8 cellular contexts compared by ENCODE assay signal in genomic region chr1:2290595-2291510, GRCh38.
DNase-seq lines count a peak whose midpoint lies in the region; ATAC-seq, FAIRE-seq and TF ChIP-seq lines count a peak whose summit lies in the region.

No MANE protein-coding gene starts in this region.

- FAIRE-seq in bronchial epithelial cell (lab: Jason Lieb, UNC): no peak

- 49% methylated on average over 11 of the region's 41 CpGs for WGBS in right lobe of liver (ENCODE audit: insufficient coverage, low coverage, low lambda C conversion rate, missing lambda C conversion rate)

- H3K27me3 ChIP-seq in HL-60 (ENCODE audit: insufficient read depth, poor library complexity, severe bottlenecking) (no peaks in the 10 kb centered on the region), bronchial epithelial cell (ENCODE audit: control insufficient read depth, insufficient read depth, low read length) (no peaks in the 10 kb centered on the region), right lobe of liver (no peaks in the 10 kb centered on the region)

- TF ChIP-seq CTCF in HL-60 (IDR thresholded peaks at IDR 0.05; ENCODE audit: insufficient read depth, low read length): no peak
- no peak for TF ChIP-seq CTCF in bronchial epithelial cell (IDR thresholded peaks at IDR 0.05; ENCODE audit: insufficient read depth, low read length, severe bottlenecking)
- TF ChIP-seq CTCF in right lobe of liver (IDR thresholded peaks at IDR 0.05): no peak

- H3K27ac ChIP-seq in HL-60 (replicated peaks): peak overlapping the region; percentile 34
- H3K27ac ChIP-seq in right lobe of liver: peak overlapping the region; percentile 19 to 56 (median 21)

- ATAC-seq in GM18505 (IDR thresholded peaks at IDR 0.05; ENCODE audit: unreplicated experiment): peak; percentile 57
- ATAC-seq in right lobe of liver: peak; percentile 49 to 74 (median 60)
- ATAC-seq in HG03439 (IDR thresholded peaks at IDR 0.05; ENCODE audit: unreplicated experiment): no peak

- TF ChIP-seq POLR2A in GM18505 (IDR thresholded peaks at IDR 0.05; ENCODE audit: borderline replicate concordance, extremely low read depth, insufficient read depth, insufficient read length): no peak
- TF ChIP-seq POLR2A in right lobe of liver (IDR thresholded peaks at IDR 0.05): no peak

- in situ Hi-C loops in ACHN (cut with HindIII; ENCODE audit: low pct_ligation_motif_present, low pct_unique_long_range_greater_than_20kb, low sequenced_read_pairs): no loop called here

- intact Hi-C loops in right lobe of liver (cut with DNase I): no loop called here

- H3K4me1 ChIP-seq in right lobe of liver: peaks cover 0 to 37% (median 4%) of the 10 kb centered on the region in 4 donors

- H3K4me3 ChIP-seq in HL-60 (replicated peaks; ENCODE audit: insufficient read depth, low read length) (peak overlapping the region; percentile 18), bronchial epithelial cell (ENCODE audit: low read depth, low read length) (no peak overlapping the region), right lobe of liver (no peak overlapping the region)

- DNase-seq in HL-60 (ENCODE audit: low read depth in 1 of 2, low spot score in 1 of 2): peak; percentile 97 to 99
- DNase-seq in activated CD4-positive, CD25-positive, alpha-beta regulatory T cell treated with anti-CD3 and anti-CD28 coated beads, Interleukin-2, amount 50 U/mL, for 72 hours: peak; percentile 72
- peak; percentile 83 for DNase-seq in bronchial epithelial cell (ENCODE audit: low read depth)
- DNase-seq in right lobe of liver: peak in 2 of 3 donors; percentile 70 to 78
- DNase-seq in stimulated activated CD4-positive, alpha-beta T cell treated with anti-CD3 and anti-CD28 coated beads, Interleukin-4, amount 100 ng/mL, for 1 hour: peak; percentile 77
- no peak for DNase-seq in ACHN

- H3K9me3 ChIP-seq in right lobe of liver: no peaks in the 10 kb centered on the region

- H3K36me3 ChIP-seq in bronchial epithelial cell (ENCODE audit: control insufficient read depth, insufficient read depth, low read length): peaks cover 7% of the 10 kb centered on the region
- no peaks in the 10 kb centered on the region for H3K36me3 ChIP-seq in right lobe of liver
